ENCODE assay signal across 2 cellular contexts in genomic region chr3:25610167-25610566, GRCh38.
TF ChIP-seq lines count a peak whose summit lies in the region.

No MANE protein-coding gene starts in this region.

TF ChIP-seq in liver, 16 proteins besides CTCF, POLR2A, EP300 and RAD21 (continued from another document):
- TF ChIP-seq ZBTB33 (IDR thresholded peaks at IDR 0.05) = no peak
- no peak for TF ChIP-seq REST (IDR thresholded peaks at IDR 0.05)
- no peak for TF ChIP-seq GABPA (IDR thresholded peaks at IDR 0.05 in 1 of 2, conservative IDR thresholded peaks at IDR 0.05 in 1 of 2)
- no peak for TF ChIP-seq HNF4G (IDR thresholded peaks at IDR 0.05)
- no peak for TF ChIP-seq SP1 (IDR thresholded peaks at IDR 0.05)
- no peak for TF ChIP-seq RXRA (IDR thresholded peaks at IDR 0.05)
- TF ChIP-seq ATF3 (IDR thresholded peaks at IDR 0.05) = no peak
- no peak for TF ChIP-seq JUND (IDR thresholded peaks at IDR 0.05)
- TF ChIP-seq NR2F2 (IDR thresholded peaks at IDR 0.05) = no peak
- TF ChIP-seq MAX (IDR thresholded peaks at IDR 0.05) = no peak

TF ChIP-seq in HepG2, 621 proteins besides CTCF, POLR2A, EP300 and RAD21 (continued from another document):
- no peak for TF ChIP-seq ZNF607 (CRISPR knock-in tag; IDR thresholded peaks at IDR 0.05; ENCODE audit: borderline replicate concordance)
